Comparison of ENCODE assay signal across 8 cellular contexts in the genomic region with DNA sequence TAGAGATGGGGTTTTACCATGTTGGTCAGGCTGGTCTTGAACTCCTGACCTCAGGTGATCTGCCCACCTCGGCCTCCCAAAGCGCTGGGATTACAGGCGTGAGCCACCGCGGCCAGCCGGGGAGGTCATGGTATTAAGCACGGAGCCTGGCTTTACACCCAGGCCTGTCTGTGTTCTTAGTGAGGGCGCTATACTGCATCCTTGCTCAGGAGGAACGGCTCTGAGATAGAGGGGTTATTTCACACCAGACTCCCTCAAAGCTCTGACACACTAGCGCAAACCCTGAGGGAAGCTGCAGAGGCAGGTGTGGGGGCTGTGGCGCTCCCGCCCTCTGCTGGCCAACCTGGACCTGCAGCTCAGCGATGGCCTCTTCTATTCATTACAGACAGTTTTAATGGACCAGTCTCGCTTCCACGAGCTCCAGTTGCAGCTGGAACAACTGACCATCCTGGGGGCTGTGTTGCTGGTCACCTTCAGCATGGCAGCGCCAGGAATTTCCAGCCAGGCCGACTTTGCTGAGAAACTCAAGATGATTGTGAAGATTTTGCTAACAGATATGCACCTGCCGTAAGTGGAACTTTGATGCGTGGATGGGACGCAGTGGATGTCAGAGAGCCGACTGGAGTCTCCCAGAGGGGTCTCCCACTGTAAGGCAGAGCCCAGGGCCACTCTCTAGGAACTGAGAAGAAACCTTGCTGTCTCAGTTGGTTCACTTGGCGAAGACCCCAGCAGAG. TPM values are rescaled to one million over a fixed set of nuclear protein-coding genes. Genes with fewer than 3 reads are reported as not detected.
A peak's percentile ranks its signal among the peaks of the same experiment; 100 is the strongest.
DNase-seq lines count a peak whose midpoint lies in the region; ATAC-seq and TF ChIP-seq lines count a peak whose summit lies in the region.

No MANE protein-coding gene starts in this region.

- H3K36me3 ChIP-seq in Caco-2 (ENCODE audit: control insufficient read depth, insufficient read depth, low read length): peaks cover 12% of the 10 kb centered on the region
- H3K36me3 ChIP-seq in GM23338 (ENCODE audit: insufficient read depth): peaks cover 3% of the 10 kb centered on the region; the same call in 1 of the 2 replicates

- CTCF ChIA-PET in Caco-2 (lab: Charles Lee): interaction anchor here (0.6 to 1.7 kb wide), 21 partner anchors 8 to 236 kb away, joined by 3 to 15 read pairs (median 4); a partner anchor contains a TSS

- 0 out of 2 replicates have a peak, but pooled peaks cover 2% of the 10 kb centered on the region for H3F3A ChIP-seq in GM23338 (replicated peaks; ENCODE audit: low read depth)

- no peaks in the 10 kb centered on the region for H3K9me3 ChIP-seq in Caco-2

- peak; percentile 97 for ATAC-seq in GM23338

- H3K4me1 Mint-ChIP-seq in Caco-2 (ENCODE audit: low read depth, unreplicated experiment): peaks cover 15% of the 10 kb centered on the region
- peaks cover 14% of the 10 kb centered on the region for H3K4me1 Mint-ChIP-seq in GM23338

- TF ChIP-seq CTCF in Caco-2 (IDR thresholded peaks at IDR 0.05; ENCODE audit: insufficient read depth in 1 of 2, low read depth in 1 of 2, low read length in 1 of 2, severe bottlenecking in 1 of 2, unreplicated experiment in 1 of 2) (peak; percentile 95 to 99), GM23338 (conservative IDR thresholded peaks at IDR 0.05; ENCODE audit: low read depth in 2 of 2) (peak; percentile 93 to 97)

- H3K4me2 ChIP-seq in GM23338: no peak overlapping the region

- H3K27ac Mint-ChIP-seq in Caco-2 (ENCODE audit: unreplicated experiment): no peak overlapping the region
- no peak overlapping the region for H3K27ac Mint-ChIP-seq in GM23338

- H3K27me3 ChIP-seq in Caco-2 (replicated peaks; ENCODE audit: control insufficient read depth, insufficient read depth, low read length) (no peaks in the 10 kb centered on the region), GM23338 (ENCODE audit: insufficient read depth) (no peaks in the 10 kb centered on the region)

- DNase-seq in Caco-2 (peak; percentile 84 to 86), GM23338 (ENCODE audit: low spot score) (peak; percentile 92), NCI-H1092 treated with DMSO at 0.1 percent for 48 hours (lab: John Stamatoyannopoulos, UW) (peak; percentile 52), T-helper 9 cell (peak; percentile 57), amygdala (lab: John Stamatoyannopoulos, UW) (peak in 41 of 56 donors; percentile 6 to 73 (median 31)), hepatic stellate cell (ENCODE audit: low spot score) (peak; percentile 44), skeletal muscle cell (ENCODE audit: low read depth) (peak; percentile 18), GF-D8 (lab: John Stamatoyannopoulos, UW) (no peak)

- H3K9me3 Mint-ChIP-seq in Caco-2 (ENCODE audit: unreplicated experiment): no peaks in the 10 kb centered on the region
- H3K9me3 Mint-ChIP-seq in GM23338: no peaks in the 10 kb centered on the region

- H3K4me3 ChIP-seq in Caco-2 (ENCODE audit: low read depth, low read length) (no peak overlapping the region), GM23338 (no peak overlapping the region), skeletal muscle cell (ENCODE audit: low read depth, low read length) (no peak overlapping the region)

- no peak overlapping the region for H3K4me3 Mint-ChIP-seq in Caco-2 (ENCODE audit: unreplicated experiment)
- H3K4me3 Mint-ChIP-seq in GM23338: no peak overlapping the region

- peaks cover 7% of the 10 kb centered on the region; the same call in 1 of the 2 replicates for H4K20me1 ChIP-seq in GM23338 (replicated peaks; ENCODE audit: insufficient read depth)

- H3K79me2 ChIP-seq in GM23338 (replicated peaks; ENCODE audit: insufficient read depth): no peaks in the 10 kb centered on the region

- intact Hi-C loops in Caco-2 (cut with micrococcal nuclease; ENCODE audit: unreplicated experiment): loop anchor here (1.0 to 5.0 kb wide), 6 partner anchors 26 to 257 kb away; a partner anchor contains a TSS

- H3K36me3 Mint-ChIP-seq in Caco-2 (ENCODE audit: insufficient read depth, unreplicated experiment): peaks cover 40% of the 10 kb centered on the region
- peaks cover 35% of the 10 kb centered on the region for H3K36me3 Mint-ChIP-seq in GM23338 (ENCODE audit: low read depth)

- H3K4me1 ChIP-seq in Caco-2 (peaks cover 22% of the 10 kb centered on the region), GM23338 (ENCODE audit: insufficient read depth) (peaks cover 5% of the 10 kb centered on the region; the same call in 1 of the 2 replicates)

- no peaks in the 10 kb centered on the region for H3K27me3 Mint-ChIP-seq in Caco-2 (ENCODE audit: insufficient read depth, unreplicated experiment)
- peaks cover 2% of the 10 kb centered on the region for H3K27me3 Mint-ChIP-seq in GM23338 (ENCODE audit: insufficient read depth, low read depth, poor library complexity)

- BruUV-seq in Caco-2 (replicated peaks; lab: Mats Ljungman, UMichigan): no TSS peak

- no peaks in the 10 kb centered on the region for H3K9me2 ChIP-seq in GM23338 (ENCODE audit: insufficient read depth)

- peak overlapping the region; percentile 66 for H3K27ac ChIP-seq in GM23338 (ENCODE audit: low read depth)

- POLR2A ChIA-PET in Caco-2 (lab: Charles Lee): interaction anchor here (1.3 kb wide), 1 partner anchor 26 kb away, joined by 7 read pairs; a partner anchor contains a TSS

- no peak overlapping the region for H2AFZ ChIP-seq in GM23338

TF ChIP-seq in GM23338, 12 proteins besides CTCF, POLR2A, EP300 and RAD21 (continues in another document):
- no peak for TF ChIP-seq CREB1 (CRISPR knock-in tag; IDR thresholded peaks at IDR 0.05; ENCODE audit: low read depth)
- TF ChIP-seq, protein P1, sequence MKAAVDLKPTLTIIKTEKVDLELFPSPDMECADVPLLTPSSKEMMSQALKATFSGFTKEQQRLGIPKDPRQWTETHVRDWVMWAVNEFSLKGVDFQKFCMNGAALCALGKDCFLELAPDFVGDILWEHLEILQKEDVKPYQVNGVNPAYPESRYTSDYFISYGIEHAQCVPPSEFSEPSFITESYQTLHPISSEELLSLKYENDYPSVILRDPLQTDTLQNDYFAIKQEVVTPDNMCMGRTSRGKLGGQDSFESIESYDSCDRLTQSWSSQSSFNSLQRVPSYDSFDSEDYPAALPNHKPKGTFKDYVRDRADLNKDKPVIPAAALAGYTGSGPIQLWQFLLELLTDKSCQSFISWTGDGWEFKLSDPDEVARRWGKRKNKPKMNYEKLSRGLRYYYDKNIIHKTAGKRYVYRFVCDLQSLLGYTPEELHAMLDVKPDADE (IDR thresholded peaks at IDR 0.05): no peak
- no peak for TF ChIP-seq EZH2phosphoT487 (IDR thresholded peaks at IDR 0.05; ENCODE audit: unreplicated experiment)

RNA-seq across cellular contexts. Expression of a gene that starts 26.2 kb away (rescaled TPM):
- 22.8 and 25.0 TPM in 2 replicates for total RNA-seq in Caco-2 (2022)
- total RNA-seq in GM23338 (2014; rRNA removed; shearing (Covaris generic)): 24.9 and 39.0 TPM in 2 replicates
- polyA plus RNA-seq in GM23338 (2016; fragmentation: Nextera tagmentation; extraction: Ambion mirVana): 3.2 and 5.0 TPM in 2 replicates

RNA-seq across cellular contexts. Expression of a gene that starts 49.9 kb away (rescaled TPM):
- total RNA-seq in Caco-2 (2022): 17.0 and 17.2 TPM in 2 replicates
- 10.9 and 15.3 TPM in 2 replicates for total RNA-seq in GM23338 (2014; rRNA removed; shearing (Covaris generic))
- polyA plus RNA-seq in GM23338 (2016; fragmentation: Nextera tagmentation; extraction: Ambion mirVana): 8.6 and 9.1 TPM in 2 replicates
